ENCODE assay signal across 8 cellular contexts in genomic region chr19:40055049-40055448, GRCh38. TPM values are rescaled to one million over a fixed set of nuclear protein-coding genes. Genes with fewer than 3 reads are reported as not detected.
DNase-seq lines count a peak whose midpoint lies in the region; ATAC-seq and TF ChIP-seq lines count a peak whose summit lies in the region.

No MANE protein-coding gene starts in this region.

- peak overlapping the region; percentile 99 for H3K4me3 Mint-ChIP-seq in activated CD4-positive, alpha-beta memory T cell treated with anti-CD3 and anti-CD28 coated beads for 36 hours

- H3K36me3 Mint-ChIP-seq in activated CD4-positive, alpha-beta memory T cell treated with anti-CD3 and anti-CD28 coated beads for 36 hours: peaks cover 28% of the 10 kb centered on the region

- ATAC-seq in left colon (no peak), HG03520 (IDR thresholded peaks at IDR 0.05; ENCODE audit: unreplicated experiment) (no peak)

- no peaks in the 10 kb centered on the region for H3K27me3 ChIP-seq in HAP-1 (ENCODE audit: low read depth)
- no peaks in the 10 kb centered on the region for H3K27me3 ChIP-seq in iPS DF 6.9 (ENCODE audit: control insufficient read depth, insufficient read depth, low read length)
- no peaks in the 10 kb centered on the region for H3K27me3 ChIP-seq in spleen (replicated peaks in 1 of 7)

- H3K27ac Mint-ChIP-seq in activated CD4-positive, alpha-beta memory T cell treated with anti-CD3 and anti-CD28 coated beads for 36 hours: no peak overlapping the region

- H3K27ac ChIP-seq in iPS DF 6.9 (ENCODE audit: low read length) (no peak overlapping the region), spleen (peak overlapping the region in 4 of 8 donors; percentile 80 to 90 (median 85))

- no CpG with 5 or more reads among the region's 10 CpGs for WGBS in iPS DF 6.9 (ENCODE audit: insufficient coverage, insufficient read length)
- WGBS in spleen, 5 donors: 53 to 64% (median 60%) methylated on average over 10 of the region's 10 CpGs

- H3K27me3 Mint-ChIP-seq in activated CD4-positive, alpha-beta memory T cell treated with anti-CD3 and anti-CD28 coated beads for 36 hours: peaks cover 1% of the 10 kb centered on the region

- H3K4me3 ChIP-seq in HAP-1 (peak overlapping the region; percentile 60), iPS DF 6.9 (ENCODE audit: low read length) (peak overlapping the region; percentile 84; the same call in 1 of the 2 replicates), spleen (peak overlapping the region; percentile 75 to 87 (median 78))

- no peak for TF ChIP-seq POLR2A in spleen (IDR thresholded peaks at IDR 0.05)

- CTCF ChIA-PET in activated CD4-positive, alpha-beta memory T cell treated with anti-CD3 and anti-CD28 coated beads for 36 hours (lab: Charles Lee): interaction anchor here (1.2 kb wide), 1 partner anchor 85 kb away, joined by 7 read pairs; the partner anchor contains the start of gene PSMC4

- TF ChIP-seq CTCF in spleen (IDR thresholded peaks at IDR 0.05 in 8 of 11, conservative IDR thresholded peaks at IDR 0.05 in 3 of 11): no peak

- intact Hi-C loops in activated CD4-positive, alpha-beta memory T cell treated with anti-CD3 and anti-CD28 coated beads for 36 hours (cut with micrococcal nuclease): no loop called here
- intact Hi-C loops in spleen (cut with DNase I; ENCODE audit: low total_unique reads): loop anchor here (5.0 kb wide), 1 partner anchor 148 kb away; no protein-coding TSS in a partner anchor
- intact Hi-C loops in left colon (cut with DNase I, micrococcal nuclease): no loop called here

- H3K4me1 ChIP-seq in HAP-1 (no peaks in the 10 kb centered on the region; the same call in 1 of the 2 replicates), iPS DF 6.9 (ENCODE audit: control insufficient read depth, insufficient read depth, low read length) (peaks cover 1% of the 10 kb centered on the region; the same call in 1 of the 2 replicates), spleen (peaks cover 11 to 41% (median 25%) of the 10 kb centered on the region in 6 donors)

- no peak for DNase-seq in HAP-1 (ENCODE audit: low spot score in 2 of 2)
- DNase-seq in activated CD4-positive, alpha-beta memory T cell treated with anti-CD3 and anti-CD28 coated beads for 36 hours: no peak
- no peak for DNase-seq in iPS DF 6.9 (ENCODE audit: low read depth, low spot score)
- DNase-seq in spleen: no peak
- DNase-seq in cerebellum (ENCODE audit: low spot score): no peak
- DNase-seq in left colon: no peak
- DNase-seq in GDM1 (lab: John Stamatoyannopoulos, UW): no peak

- POLR2A ChIA-PET in activated CD4-positive, alpha-beta memory T cell treated with anti-CD3 and anti-CD28 coated beads for 36 hours (lab: Charles Lee): interaction anchor here (0.5 to 2.7 kb wide), 4 partner anchors 29 to 209 kb away, joined by 3 to 13 read pairs (median 3); partner anchors contain the start of genes FBL and PSMC4

- H3K36me3 ChIP-seq in HAP-1 (replicated peaks) (peaks cover 4% of the 10 kb centered on the region; the same call in 1 of the 2 replicates), iPS DF 6.9 (ENCODE audit: control insufficient read depth, insufficient read depth, low read length) (no peaks in the 10 kb centered on the region), spleen (peaks cover 0 to 12% (median 5%) of the 10 kb centered on the region in 6 donors)

- H3K9me3 ChIP-seq in HAP-1: peaks cover 11% of the 10 kb centered on the region; the same call in 1 of the 2 replicates
- no peaks in the 10 kb centered on the region for H3K9me3 ChIP-seq in iPS DF 6.9 (ENCODE audit: control insufficient read depth, insufficient read depth, low read length)
- H3K9me3 ChIP-seq in spleen: peaks cover 0 to 60% (median 44%) of the 10 kb centered on the region in 8 donors

- in situ Hi-C loops in HAP-1 (cut with MboI; ENCODE audit: low sequenced_read_pairs): no loop called here

- H3K4me1 Mint-ChIP-seq in activated CD4-positive, alpha-beta memory T cell treated with anti-CD3 and anti-CD28 coated beads for 36 hours (ENCODE audit: low read depth): peaks cover 38% of the 10 kb centered on the region

- peaks cover 18% of the 10 kb centered on the region for H3K9me3 Mint-ChIP-seq in activated CD4-positive, alpha-beta memory T cell treated with anti-CD3 and anti-CD28 coated beads for 36 hours

RNA-seq across cellular contexts. Expression of gene ZNF780B, which starts 1.0 kb away (rescaled TPM):
- 10 to 100 TPM; 11.8 to 13.9 TPM for total RNA-seq in activated CD4-positive, alpha-beta memory T cell treated with anti-CD3 and anti-CD28 coated beads for 36 hours
- total RNA-seq in spleen: 10 to 100 TPM; 23.7 to 42.3 (median 32.1) TPM
- polyA plus RNA-seq in spleen: 10 to 100 TPM in 1 of 3 donors, 1 to 10 TPM in 2; 7.8 to 11.4 (median 8.6) TPM
- 59.4 TPM for total RNA-seq in cerebellum
- total RNA-seq in left colon: 10 to 100 TPM; 19.0 to 23.2 TPM

RNA-seq across cellular contexts. Expression of gene ZNF780A, which starts 35.7 kb away (rescaled TPM):
- 10 to 100 TPM; 17.2 to 17.3 TPM for total RNA-seq in activated CD4-positive, alpha-beta memory T cell treated with anti-CD3 and anti-CD28 coated beads for 36 hours
- total RNA-seq in spleen: 10 to 100 TPM; 24.5 to 52.5 (median 39.3) TPM
- polyA plus RNA-seq in spleen: 10 to 100 TPM; 18.1 to 19.1 (median 18.7) TPM
- 27.4 TPM for total RNA-seq in cerebellum
- total RNA-seq in left colon: 10 to 100 TPM; 11.7 to 12.8 TPM

RNA-seq across cellular contexts. Expression of gene ZNF546, which starts 58.2 kb away (rescaled TPM):
- 1 to 10 TPM; 4.2 to 5.5 TPM for total RNA-seq in activated CD4-positive, alpha-beta memory T cell treated with anti-CD3 and anti-CD28 coated beads for 36 hours
- total RNA-seq in spleen: 10 to 100 TPM in 3 of 7 donors, 1 to 10 TPM in 4; 7.3 to 15.1 (median 9.2) TPM
- polyA plus RNA-seq in spleen: 1 to 10 TPM; 1.4 to 2.3 (median 1.4) TPM
- 17.3 TPM for total RNA-seq in cerebellum
- total RNA-seq in left colon: 1 to 10 TPM; 2.0 to 3.0 TPM
